17 cellular contexts compared by ENCODE assay signal in genomic region chr4:164648151-164648848, GRCh38.
A peak's percentile ranks its signal among the peaks of the same experiment; 100 is the strongest.
DNase-seq lines count a peak whose midpoint lies in the region; FAIRE-seq and TF ChIP-seq lines count a peak whose summit lies in the region.
"Had no signal": no experiment of that assay in that cellular context is flagged by ENCODE, and none has a peak within 500 bp of the region (broad histone marks: within the 10 kb centered on the region; RNA-seq: fewer than 3 reads in every experiment).

No MANE protein-coding gene starts in this region.

- H3K27me3 ChIP-seq in osteoblast (ENCODE audit: insufficient read depth, low read length): no peaks in the 10 kb centered on the region
- H3K27me3 ChIP-seq: esophagus muscularis mucosa, right lobe of liver, SJCRH30 had no signal

- H4K20me1 ChIP-seq in osteoblast (ENCODE audit: insufficient read depth, low read length): no peaks in the 10 kb centered on the region

- FAIRE-seq in RCC 7860 (lab: Jason Lieb, UNC): peak; percentile 94

- DNase-seq in ELR (ENCODE audit: low read depth) (peak; percentile 18), RCC 7860 (ENCODE audit: low spot score) (peak; percentile 83), epithelial cell of proximal tubule (ENCODE audit: low read depth) (peak; percentile 13), osteoblast (ENCODE audit: insufficient read length, low spot score, missing footprints) (peak; percentile 27), germinal center (ENCODE audit: low spot score) (no peak), COLO668 (lab: John Stamatoyannopoulos, UW; ENCODE audit: unreplicated experiment) (no peak), epidermal melanocyte (ENCODE audit: insufficient read length, low spot score) (no peak)
- DNase-seq in stimulated activated CD4-positive, alpha-beta T cell treated with anti-CD3 and anti-CD28 coated beads, Interleukin-2, amount 100 ng/mL, for 48 hours: no peak
- DNase-seq: activated CD4-positive, alpha-beta T cell treated with anti-CD3 and anti-CD28 coated beads, Interleukin-2, amount 50 U/mL, for 48 hours; activated T-cell treated with anti-CD3 and anti-CD28 coated beads, Interleukin-2, amount 50 U/mL, for 4 hours; cortex of kidney; lower lobe of right lung; NCI-H82; right lobe of liver; SJCRH30; trophoblast cell had no signal

- H3K4me2 ChIP-seq in osteoblast (ENCODE audit: insufficient read depth, low read length): no peak overlapping the region

- no peak overlapping the region for H2AFZ ChIP-seq in osteoblast (ENCODE audit: low read length)

- H3K9me3 ChIP-seq in osteoblast (ENCODE audit: low read depth, low read length): no peaks in the 10 kb centered on the region
- H3K9me3 ChIP-seq: esophagus muscularis mucosa, lower lobe of right lung, right lobe of liver, SJCRH30 had no signal

- TF ChIP-seq CTCF in epithelial cell of proximal tubule (conservative IDR thresholded peaks at IDR 0.05; ENCODE audit: low read depth, low read length): no peak
- TF ChIP-seq CTCF in osteoblast (IDR thresholded peaks at IDR 0.05; ENCODE audit: extremely low read depth, low read depth, low read length): no peak

- H3K4me3 ChIP-seq in epithelial cell of proximal tubule (ENCODE audit: low read depth, low read length): no peak overlapping the region
- no peak overlapping the region for H3K4me3 ChIP-seq in osteoblast (ENCODE audit: insufficient read depth, low read length)
- H3K4me3 ChIP-seq: esophagus muscularis mucosa, lower lobe of right lung, right lobe of liver, SJCRH30 had no signal

- no peaks in the 10 kb centered on the region for H3K36me3 ChIP-seq in osteoblast (ENCODE audit: insufficient read depth, low read length)
- H3K36me3 ChIP-seq: esophagus muscularis mucosa, lower lobe of right lung, right lobe of liver, SJCRH30 had no signal

- no peaks in the 10 kb centered on the region for H3K4me1 ChIP-seq in osteoblast (ENCODE audit: insufficient read depth, low read length)
- H3K4me1 ChIP-seq: esophagus muscularis mucosa, lower lobe of right lung, right lobe of liver, SJCRH30 had no signal

- H3K79me2 ChIP-seq in osteoblast (ENCODE audit: insufficient read depth, low read length): no peaks in the 10 kb centered on the region

- H3K27ac ChIP-seq in osteoblast (ENCODE audit: low read depth, low read length): peak overlapping the region; percentile 9
- H3K27ac ChIP-seq: esophagus muscularis mucosa, lower lobe of right lung, right lobe of liver, SJCRH30 had no signal

Comparison
In these comparisons a context has a peak if more than half of its experiments do, and no peak if none do; other contexts are left out.
1. DNase-seq: peak in ELR (single experiment), RCC 7860 (single experiment), epithelial cell of proximal tubule (single experiment) and osteoblast (single experiment); none in germinal center (single experiment), COLO668 (single experiment), epidermal melanocyte (single experiment) and stimulated activated CD4-positive, alpha-beta T cell treated with anti-CD3 and anti-CD28 coated beads, Interleukin-2, amount 100 ng/mL, for 48 hours (0 of 2).